Comparison of ENCODE assay signal across 8 cellular contexts in genomic region chr22:30591191-30591587, GRCh38. TPM values are rescaled to one million over a fixed set of nuclear protein-coding genes. Genes with fewer than 3 reads are reported as not detected.
DNase-seq lines count a peak whose midpoint lies in the region; ATAC-seq and TF ChIP-seq lines count a peak whose summit lies in the region.

No MANE protein-coding gene starts in this region.

- H3K4me3 ChIP-seq in GM12864 (ENCODE audit: low read depth, low read length) (peak overlapping the region; percentile 88), Panc1 (ENCODE audit: low read depth in 2 of 2, low read length in 2 of 2) (peak overlapping the region; percentile 97 to 98), skeletal muscle cell (ENCODE audit: low read depth, low read length) (peak overlapping the region; percentile 82)

- H3K36me3 ChIP-seq in Panc1 (ENCODE audit: control insufficient read depth, insufficient read depth, low read length): peaks cover 19% of the 10 kb centered on the region

- CTCF ChIA-PET in Panc1 (lab: Charles Lee): no interaction called here

- BruUV-seq in Panc1 (replicated peaks; lab: Mats Ljungman, UMichigan): no TSS peak

- TF ChIP-seq CTCF in GM12864 (IDR thresholded peaks at IDR 0.05; ENCODE audit: low read depth, low read length, missing control alignments) (no peak), Panc1 (IDR thresholded peaks at IDR 0.05) (no peak)

- POLR2A ChIA-PET in Panc1 (lab: Charles Lee): no interaction called here

- ATAC-seq in Panc1: no peak
- ATAC-seq in GM19035 (IDR thresholded peaks at IDR 0.05; ENCODE audit: unreplicated experiment): no peak
- ATAC-seq in GM21717 (IDR thresholded peaks at IDR 0.05; ENCODE audit: unreplicated experiment): no peak
- no peak for ATAC-seq in GM19324 (IDR thresholded peaks at IDR 0.05; ENCODE audit: low FRiP score, unreplicated experiment)

- DNase-seq in GM12864 (ENCODE audit: low read depth): no peak
- no peak for DNase-seq in Panc1 (ENCODE audit: low read depth, low spot score)
- peak; percentile 21 for DNase-seq in fibroblast of gingiva (ENCODE audit: low read depth)
- no peak for DNase-seq in skeletal muscle cell (ENCODE audit: low read depth)
- DNase-seq in cerebellar nuclear complex (lab: John Stamatoyannopoulos, UW): no peak

- in situ Hi-C loops in Panc1 (cut with HindIII; ENCODE audit: low pct_unique_long_range_greater_than_20kb, low sequenced_read_pairs): no loop called here

- peak overlapping the region; percentile 96 for H3K27ac ChIP-seq in Panc1 (ENCODE audit: low read length)

- intact Hi-C loops in Panc1 (cut with micrococcal nuclease; ENCODE audit: unreplicated experiment): no loop called here

- H3K4me1 ChIP-seq in Panc1 (ENCODE audit: control insufficient read depth, insufficient read depth, low read length): peaks cover 11% of the 10 kb centered on the region

- no peaks in the 10 kb centered on the region for H3K9me3 ChIP-seq in Panc1 (ENCODE audit: control insufficient read depth, insufficient read depth, low read depth, low read length)

- no peaks in the 10 kb centered on the region for H3K27me3 ChIP-seq in Panc1 (ENCODE audit: control insufficient read depth, insufficient read depth, low read length)

RNA-seq across cellular contexts. Expression of gene PES1, which starts 0.5 kb away (rescaled TPM):
- 111 TPM for total RNA-seq in Panc1 (2021; ENCODE audit: unreplicated experiment)
- polyA plus RNA-seq in Panc1 (2012; ENCODE audit: insufficient read length): 107 TPM

RNA-seq across cellular contexts. Expression of gene TCN2, which starts 15.8 kb away (rescaled TPM):
- total RNA-seq in Panc1 (2021; ENCODE audit: unreplicated experiment): 2.4 TPM
- polyA plus RNA-seq in Panc1 (2012; ENCODE audit: insufficient read length): 1.9 TPM

RNA-seq across cellular contexts. Expression of gene GAL3ST1, which starts 16.7 kb away (rescaled TPM):
- total RNA-seq in Panc1 (2021; ENCODE audit: unreplicated experiment): 1.1 TPM
- polyA plus RNA-seq in Panc1 (2012; ENCODE audit: insufficient read length): 2.7 TPM

RNA-seq across cellular contexts. Expression of gene SLC35E4, which starts 44.4 kb away (rescaled TPM):
- total RNA-seq in Panc1 (2021; ENCODE audit: unreplicated experiment): 5.5 TPM
- 6.9 TPM for polyA plus RNA-seq in Panc1 (2012; ENCODE audit: insufficient read length)

RNA-seq across cellular contexts. Expression of gene SEC14L6, which starts 44.6 kb away (rescaled TPM):
- not detected for total RNA-seq in Panc1 (2021; ENCODE audit: unreplicated experiment)
- polyA plus RNA-seq in Panc1 (2012; ENCODE audit: insufficient read length): not detected
